Comparison of ENCODE assay signal across 12 cellular contexts in genomic region chr17:31869797-31870568, GRCh38.
"Had no signal": no experiment of that assay in that cellular context is flagged by ENCODE, and none has a peak within 500 bp of the region (broad histone marks: within the 10 kb centered on the region; RNA-seq: fewer than 3 reads in every experiment).

No MANE protein-coding gene starts in this region.

- H3K4me3 ChIP-seq: breast epithelium, lung, thyroid gland had no signal

- ATAC-seq: left cardiac atrium; naive thymus-derived CD4-positive, alpha-beta T cell had no signal

- H3K27me3 ChIP-seq: breast epithelium, thyroid gland had no signal

- DNase-seq: activated CD4-positive, alpha-beta memory T cell treated with anti-CD3 and anti-CD28 coated beads, Interleukin-2, amount 10 ng/mL, durations not matched to agents 7 days and 5 days; activated naive CD4-positive, alpha-beta T cell treated with Interleukin-2 at 50 U/mL for 16 hours; dermis blood vessel endothelial cell; erythroblast; left cardiac atrium; naive thymus-derived CD4-positive, alpha-beta T cell; retina; stimulated activated CD4-positive, alpha-beta T cell treated with anti-CD3 and anti-CD28 coated beads, Interleukin-15, amount 100 ng/mL, for 24 hours; stimulated activated CD4-positive, alpha-beta T cell treated with anti-CD3 and anti-CD28 coated beads, Interleukin-4, amount 100 ng/mL, for 24 hours; thyroid gland had no signal

- H3K9me3 ChIP-seq: breast epithelium, thyroid gland had no signal

- H3K27ac ChIP-seq: breast epithelium, thyroid gland had no signal

- H3K4me1 ChIP-seq: breast epithelium had no signal
